ENCODE assay signal across 14 cellular contexts in genomic region chr22:29827091-29827490, GRCh38.
"Had no signal": no experiment of that assay in that cellular context is flagged by ENCODE, and none has a peak within 500 bp of the region (broad histone marks: within the 10 kb centered on the region; RNA-seq: fewer than 3 reads in every experiment).

No MANE protein-coding gene starts in this region.

- H3K9me3 ChIP-seq: left ventricle myocardium inferior, pancreas, sigmoid colon had no signal

- H3K4me3 ChIP-seq: dorsolateral prefrontal cortex, left ventricle myocardium inferior, pancreas, sigmoid colon had no signal

- H3K27ac ChIP-seq: dorsolateral prefrontal cortex, foreskin keratinocyte, left ventricle myocardium inferior, pancreas, sigmoid colon had no signal

- H3K27me3 Mint-ChIP-seq: activated naive CD8-positive, alpha-beta T cell; memory B cell; naive thymus-derived CD4-positive, alpha-beta T cell; stimulated activated naive B cell treated with anti-CD40 and anti-IgM and Interleukin-4, amounts not matched to agents 10 μg/mL and 1 μg/mL and 100 μg/mL, for 72 hours had no signal

- H3K4me3 Mint-ChIP-seq: activated naive CD8-positive, alpha-beta T cell; memory B cell; naive thymus-derived CD4-positive, alpha-beta T cell; stimulated activated naive B cell treated with anti-CD40 and anti-IgM and Interleukin-4, amounts not matched to agents 10 μg/mL and 1 μg/mL and 100 μg/mL, for 72 hours had no signal

- H3K9me3 Mint-ChIP-seq: memory B cell; naive thymus-derived CD4-positive, alpha-beta T cell; stimulated activated naive B cell treated with anti-CD40 and anti-IgM and Interleukin-4, amounts not matched to agents 10 μg/mL and 1 μg/mL and 100 μg/mL, for 72 hours had no signal

- H3K27me3 ChIP-seq: dorsolateral prefrontal cortex, foreskin keratinocyte, pancreas, sigmoid colon had no signal

- H3K27ac Mint-ChIP-seq: activated naive CD8-positive, alpha-beta T cell; stimulated activated naive B cell treated with anti-CD40 and anti-IgM and Interleukin-4, amounts not matched to agents 10 μg/mL and 1 μg/mL and 100 μg/mL, for 72 hours had no signal

- ATAC-seq: foreskin keratinocyte; naive thymus-derived CD4-positive, alpha-beta T cell; stimulated activated naive B cell treated with anti-CD40 and anti-IgM and Interleukin-4, amounts not matched to agents 10 μg/mL and 1 μg/mL and 100 μg/mL, for 72 hours had no signal

- DNase-seq: activated CD4-positive, alpha-beta T cell treated with anti-CD3 and anti-CD28 coated beads, Interleukin-2, amount 50 U/mL, for 4 hours; activated gamma-delta T cell treated with Interleukin-2 at 50 U/mL for 16 hours; amniotic stem cell; dorsolateral prefrontal cortex; hypothalamus; left ventricle myocardium inferior; naive thymus-derived CD4-positive, alpha-beta T cell; pancreas; sigmoid colon; stimulated activated CD4-positive, alpha-beta T cell treated with anti-CD3 and anti-CD28 coated beads, Interleukin-4, amount 100 ng/mL, for 4 hours; stimulated activated naive B cell treated with anti-CD40 and anti-IgM and Interleukin-4, amounts not matched to agents 10 μg/mL and 1 μg/mL and 100 μg/mL, for 72 hours had no signal

- H3K4me1 ChIP-seq: sigmoid colon had no signal
